Comparison of ENCODE assay signal across 13 cellular contexts in the genomic region with DNA sequence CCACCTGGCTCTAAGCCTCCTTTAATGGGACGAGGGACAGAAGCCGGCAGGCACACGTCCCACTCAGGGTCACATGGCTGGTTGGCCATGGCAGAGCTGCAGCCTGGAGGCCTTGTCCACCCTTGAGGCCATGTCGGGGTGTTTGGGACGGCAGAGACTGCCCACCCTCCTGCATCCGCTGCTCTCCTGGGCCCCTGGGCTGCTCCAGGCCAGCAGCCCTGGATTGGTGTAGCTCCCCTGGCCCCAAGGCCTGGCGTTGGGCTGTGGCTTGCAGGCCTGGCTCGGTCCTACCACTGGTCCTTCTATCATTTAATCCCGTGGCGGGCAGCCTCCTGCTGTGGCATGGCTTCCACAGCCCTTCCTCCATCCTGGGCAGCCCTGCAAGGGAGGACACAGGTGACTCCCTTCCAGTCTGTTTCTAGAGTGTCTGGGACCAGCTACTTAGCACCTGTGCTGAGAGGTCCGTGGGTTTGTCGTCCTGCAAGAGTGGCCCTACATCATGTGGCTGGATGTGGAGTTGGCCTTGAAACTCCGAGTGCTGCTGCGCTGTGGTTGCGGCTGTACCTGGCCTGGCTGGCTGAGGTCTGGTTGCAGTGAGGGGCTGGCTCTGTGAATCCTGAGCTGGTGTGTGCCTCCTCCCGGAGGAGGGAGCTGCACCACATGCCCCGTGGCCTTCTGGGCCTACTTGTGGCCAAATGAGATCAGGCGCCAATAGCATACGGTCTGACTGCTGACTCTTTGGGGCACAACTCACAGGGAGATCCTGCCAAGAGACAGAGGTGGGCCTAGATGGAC.
"Had no signal": no experiment of that assay in that cellular context is flagged by ENCODE, and none has a peak within 500 bp of the region (broad histone marks: within the 10 kb centered on the region; RNA-seq: fewer than 3 reads in every experiment).

No MANE protein-coding gene starts in this region.

- ATAC-seq: activated naive CD8-positive, alpha-beta T cell treated with anti-CD3 and anti-CD28 coated beads, Interleukin-2, amount 50 U/mL, for 24 hours; sciatic nerve had no signal

- DNase-seq: activated CD4-positive, alpha-beta memory T cell treated with anti-CD3 and anti-CD28 coated beads for 36 hours; activated CD8-positive, alpha-beta memory T cell treated with anti-CD3 and anti-CD28 coated beads, Interleukin-2, amount 50 U/mL, for 4 hours; activated naive CD4-positive, alpha-beta T cell treated with Interleukin-2 at 50 U/mL for 16 hours; activated naive CD8-positive, alpha-beta T cell treated with anti-CD3 and anti-CD28 coated beads, Interleukin-2, amount 50 U/mL, for 24 hours; dermis blood vessel endothelial cell; hypothalamus; occipital lobe; stimulated activated naive CD4-positive, alpha-beta T cell; T-cell; T1000; uterus had no signal

- H3K4me3 ChIP-seq: uterus had no signal

- H3K27ac ChIP-seq: uterus, VCaP had no signal

- H3K9me3 ChIP-seq: uterus had no signal

- H3K27me3 ChIP-seq: uterus had no signal

- H3K36me3 ChIP-seq: uterus had no signal
